Comparison of ENCODE assay signal across 8 cellular contexts in genomic region chr16:22297114-22297870, GRCh38. TPM values are rescaled to one million over a fixed set of nuclear protein-coding genes. Genes with fewer than 3 reads are reported as not detected.
DNase-seq lines count a peak whose midpoint lies in the region; ATAC-seq lines count a peak whose summit lies in the region.

TSS of gene POLR3E (plus strand) at chr16:22297409. CDS start at chr16:22302969, 5,560 bp downstream.

- in situ Hi-C loops in Caki2 (cut with HindIII; ENCODE audit: low pct_unique_long_range_greater_than_20kb, low sequenced_read_pairs), result no loop called here

- H3K9me3 ChIP-seq in endocrine pancreas (ENCODE audit: control insufficient read depth, low read length), result no peaks in the 10 kb centered on the region

- H3K9ac ChIP-seq in endocrine pancreas (ENCODE audit: control insufficient read depth, insufficient read depth, low read length), result peak within 1 kb of the TSS; percentile 99

- H3K4me3 Mint-ChIP-seq in activated CD8-positive, alpha-beta memory T cell treated with anti-CD3 and anti-CD28 coated beads, Interleukin-2, amount 10 ng/mL, durations not matched to agents 7 days and 5 days, result peak within 1 kb of the TSS; percentile 95

- H3K4me3 ChIP-seq in endocrine pancreas (ENCODE audit: control insufficient read depth, insufficient read depth, low read length), result peak within 1 kb of the TSS; percentile 88

- peaks cover 6% of the 10 kb centered on the region for H3K36me3 Mint-ChIP-seq in activated CD8-positive, alpha-beta memory T cell treated with anti-CD3 and anti-CD28 coated beads, Interleukin-2, amount 10 ng/mL, durations not matched to agents 7 days and 5 days

- H3K27ac Mint-ChIP-seq in activated CD8-positive, alpha-beta memory T cell treated with anti-CD3 and anti-CD28 coated beads, Interleukin-2, amount 10 ng/mL, durations not matched to agents 7 days and 5 days, result peak within 1 kb of the TSS; percentile 96

- ATAC-seq in GM21367 (IDR thresholded peaks at IDR 0.05; ENCODE audit: unreplicated experiment), result peak; percentile 70
- ATAC-seq in activated CD8-positive, alpha-beta memory T cell treated with anti-CD3 and anti-CD28 coated beads, Interleukin-2, amount 10 ng/mL, durations not matched to agents 7 days and 5 days, result peak; percentile 88

- no peaks in the 10 kb centered on the region for H3K9me3 Mint-ChIP-seq in activated CD8-positive, alpha-beta memory T cell treated with anti-CD3 and anti-CD28 coated beads, Interleukin-2, amount 10 ng/mL, durations not matched to agents 7 days and 5 days (ENCODE audit: low read depth)

- CTCF ChIA-PET in activated CD8-positive, alpha-beta memory T cell treated with anti-CD3 and anti-CD28 coated beads, Interleukin-2, amount 10 ng/mL, durations not matched to agents 7 days and 5 days (lab: Charles Lee), result interaction anchor here (0.7 to 8.5 kb wide), 19 partner anchors 8 to 290 kb away, joined by 3 to 204 read pairs (median 4); partner anchors contain the start of gene EEF2K

- no peaks in the 10 kb centered on the region for H3K4me1 ChIP-seq in endocrine pancreas (ENCODE audit: control insufficient read depth, insufficient read depth, low read length)

- H3K27me3 ChIP-seq in endocrine pancreas (ENCODE audit: control insufficient read depth, insufficient read depth, low read length), result no peaks in the 10 kb centered on the region

- peaks cover 31% of the 10 kb centered on the region for H3K4me1 Mint-ChIP-seq in activated CD8-positive, alpha-beta memory T cell treated with anti-CD3 and anti-CD28 coated beads, Interleukin-2, amount 10 ng/mL, durations not matched to agents 7 days and 5 days

- H3K27me3 Mint-ChIP-seq in activated CD8-positive, alpha-beta memory T cell treated with anti-CD3 and anti-CD28 coated beads, Interleukin-2, amount 10 ng/mL, durations not matched to agents 7 days and 5 days, result no peaks in the 10 kb centered on the region

- DNase-seq in Caki2 (ENCODE audit: low read depth), result peak; percentile 99
- peak; percentile 71 to 100 (median 97) for DNase-seq in HUDEP-2 (lab: John Stamatoyannopoulos, UW; ENCODE audit: unreplicated experiment in 76 of 76)
- peak; percentile 92 for DNase-seq in NOMO-1 treated with dmso at 0.1 percent for 144 hours (lab: John Stamatoyannopoulos, UW; ENCODE audit: unreplicated experiment)
- DNase-seq in activated CD8-positive, alpha-beta memory T cell treated with anti-CD3 and anti-CD28 coated beads, Interleukin-2, amount 10 ng/mL, durations not matched to agents 7 days and 5 days, result peak; percentile 99
- DNase-seq in mesenteric fat pad (ENCODE audit: low spot score), result peak; percentile 100
- DNase-seq in stimulated activated CD8-positive, alpha-beta memory T cell treated with anti-CD3 and anti-CD28 coated beads, Interleukin-15, amount 100 ng/mL, for 24 hours (ENCODE audit: low read depth), result peak; percentile 100

- H3K36me3 ChIP-seq in endocrine pancreas (ENCODE audit: control insufficient read depth, insufficient read depth, low read length), result no peaks in the 10 kb centered on the region

RNA-seq across cellular contexts. Expression of gene POLR3E, which starts in this region (rescaled TPM):
- 30.4 and 47.5 TPM in 2 replicates for total RNA-seq in Caki2 (2014; rRNA removed; shearing (Covaris generic); ENCODE audit: low replicate concordance)
- total RNA-seq in activated CD8-positive, alpha-beta memory T cell treated with anti-CD3 and anti-CD28 coated beads, Interleukin-2, amount 10 ng/mL, durations not matched to agents 7 days and 5 days, result 10 to 100 TPM; 56.5 to 88.0 TPM
- 50.8 TPM for total RNA-seq in mesenteric fat pad

Comparison
In these comparisons a context has a peak if more than half of its experiments do, and no peak if none do; other contexts are left out.
1. Peak in every context shown above with its lines: DNase-seq, ATAC-seq and H3K4me3 ChIP-seq.